Comparison of ENCODE assay signal across 13 cellular contexts in the genomic region with DNA sequence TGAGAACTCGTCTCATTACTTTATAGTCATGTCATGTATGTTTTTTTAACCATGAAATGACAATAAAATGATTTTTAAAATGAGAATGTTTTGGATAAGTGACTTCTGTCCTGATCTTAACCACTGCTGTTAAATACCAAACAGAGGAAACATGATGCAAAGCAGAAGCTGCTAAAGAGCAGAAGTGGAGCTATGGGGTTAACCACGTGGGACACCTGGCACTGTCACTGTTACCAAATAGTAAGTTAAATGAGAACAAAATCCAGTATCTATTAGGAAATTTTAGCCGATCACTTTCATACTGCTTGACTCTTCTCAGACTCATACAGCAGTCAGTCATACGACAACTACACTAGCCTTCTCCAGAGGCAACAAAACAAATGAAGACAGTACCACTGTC.
DNase-seq lines count a peak whose midpoint lies in the region; ATAC-seq and TF ChIP-seq lines count a peak whose summit lies in the region.
"Had no signal": no experiment of that assay in that cellular context is flagged by ENCODE, and none has a peak within 500 bp of the region (broad histone marks: within the 10 kb centered on the region; RNA-seq: fewer than 3 reads in every experiment).

No MANE protein-coding gene starts in this region.

- peaks cover 13% of the 10 kb centered on the region for H3K79me2 ChIP-seq in Karpas-422 (ENCODE audit: low read length)

- no peak overlapping the region for H3K4me3 Mint-ChIP-seq in activated T-cell treated with anti-CD3 and anti-CD28 coated beads, Interleukin-2, amount 50 U/mL, for 72 hours

- H4K20me1 ChIP-seq in Karpas-422 (ENCODE audit: insufficient read depth, low read depth, low read length): no peaks in the 10 kb centered on the region

- H3K36me3 ChIP-seq in Karpas-422 (ENCODE audit: insufficient read depth, low read length) (peaks cover 28% of the 10 kb centered on the region), tibial nerve (peaks cover 0 to 27% (median 2%) of the 10 kb centered on the region in 3 donors)

- peak overlapping the region; percentile 44 for H3K4me3 ChIP-seq in Karpas-422 (ENCODE audit: low read length)
- no peak overlapping the region for H3K4me3 ChIP-seq in tibial nerve
- H3K4me3 ChIP-seq: MG63 had no signal

- no peaks in the 10 kb centered on the region for H3K9me3 Mint-ChIP-seq in activated T-cell treated with anti-CD3 and anti-CD28 coated beads, Interleukin-2, amount 50 U/mL, for 72 hours

- peaks cover 0 to 13% of the 10 kb centered on the region in 2 donors for H3K36me3 Mint-ChIP-seq in activated T-cell treated with anti-CD3 and anti-CD28 coated beads, Interleukin-2, amount 50 U/mL, for 72 hours (ENCODE audit: insufficient read depth in 2 of 2)

- H2AFZ ChIP-seq in Karpas-422 (ENCODE audit: low read length): no peak overlapping the region

- H3K27ac Mint-ChIP-seq in activated T-cell treated with anti-CD3 and anti-CD28 coated beads, Interleukin-2, amount 50 U/mL, for 72 hours: no peak overlapping the region

- DNase-seq in CD1c-positive myeloid dendritic cell (ENCODE audit: extremely low spot score) (peak; percentile 7), Karpas-422 (peak; percentile 79), tibial nerve (ENCODE audit: low spot score in 2 of 2) (no peak), head of caudate nucleus (no peak), ureter (ENCODE audit: low spot score) (no peak)
- DNase-seq in activated T-cell treated with anti-CD3 and anti-CD28 coated beads, Interleukin-2, amount 50 U/mL, for 72 hours: no peak
- DNase-seq: activated effector memory CD4-positive, alpha-beta T cell treated with Interleukin-2 at 50 U/mL for 16 hours; MG63; PC-3; small intestine had no signal

- H3K27ac ChIP-seq in Karpas-422 (ENCODE audit: low read length): peak overlapping the region; percentile 97
- H3K27ac ChIP-seq in tibial nerve: no peak overlapping the region
- H3K27ac ChIP-seq: VCaP had no signal

- 77 to 90% methylated on average over 4 of the region's 4 CpGs for WGBS in tibial nerve, 2 donors

- H3K9me2 ChIP-seq in Karpas-422 (replicated peaks; ENCODE audit: insufficient read depth, low read length): no peaks in the 10 kb centered on the region

- H3K4me2 ChIP-seq in Karpas-422 (ENCODE audit: low read depth, low read length, poor library complexity, severe bottlenecking): peak overlapping the region; percentile 79

- TF ChIP-seq EP300 in tibial nerve (IDR thresholded peaks at IDR 0.05): no peak

- ATAC-seq in GM19324 (IDR thresholded peaks at IDR 0.05; ENCODE audit: low FRiP score, unreplicated experiment) (peak; percentile 81), HG02852 (IDR thresholded peaks at IDR 0.05; ENCODE audit: unreplicated experiment) (peak; percentile 61)
- ATAC-seq in activated T-cell treated with anti-CD3 and anti-CD28 coated beads, Interleukin-2, amount 50 U/mL, for 72 hours (replicated peaks in 1 of 2): no peak
- ATAC-seq: PC-3 had no signal

- H3K4me1 ChIP-seq in Karpas-422 (ENCODE audit: low read length): peaks cover 78% of the 10 kb centered on the region
- H3K4me1 ChIP-seq in tibial nerve: no peaks in the 10 kb centered on the region

- H3K9me3 ChIP-seq in Karpas-422 (ENCODE audit: low read length): no peaks in the 10 kb centered on the region
- no peaks in the 10 kb centered on the region for H3K9me3 ChIP-seq in tibial nerve
- H3K9me3 ChIP-seq: MG63 had no signal

- H3K27me3 ChIP-seq in Karpas-422 (ENCODE audit: low read length): no peaks in the 10 kb centered on the region
- no peaks in the 10 kb centered on the region for H3K27me3 ChIP-seq in tibial nerve
- H3K27me3 ChIP-seq: MG63 had no signal

- no peaks in the 10 kb centered on the region for H3K27me3 Mint-ChIP-seq in activated T-cell treated with anti-CD3 and anti-CD28 coated beads, Interleukin-2, amount 50 U/mL, for 72 hours (ENCODE audit: low read depth)

- H3K9ac ChIP-seq in Karpas-422 (ENCODE audit: low read length): peak overlapping the region; percentile 42

- H3K4me1 Mint-ChIP-seq in activated T-cell treated with anti-CD3 and anti-CD28 coated beads, Interleukin-2, amount 50 U/mL, for 72 hours (ENCODE audit: low read depth): no peaks in the 10 kb centered on the region

- no peak for TF ChIP-seq POLR2A in tibial nerve (IDR thresholded peaks at IDR 0.05)

- intact Hi-C loops in head of caudate nucleus (cut with DNase I): no loop called here

- no peak for TF ChIP-seq CTCF in tibial nerve (IDR thresholded peaks at IDR 0.05)

Comparison
In these comparisons a context has a peak if more than half of its experiments do, and no peak if none do; other contexts are left out.
1. DNase-seq: peak in CD1c-positive myeloid dendritic cell (single experiment) and Karpas-422 (single experiment); none in tibial nerve (0 of 2), head of caudate nucleus (0 of 42), ureter (single experiment) and activated T-cell treated with anti-CD3 and anti-CD28 coated beads, Interleukin-2, amount 50 U/mL, for 72 hours (0 of 2).
2. ATAC-seq: peak in GM19324 (single experiment) and HG02852 (single experiment); none in activated T-cell treated with anti-CD3 and anti-CD28 coated beads, Interleukin-2, amount 50 U/mL, for 72 hours (0 of 2).